ENCODE assay signal across 8 cellular contexts in genomic region chr1:36187800-36188593, GRCh38. TPM values are rescaled to one million over a fixed set of nuclear protein-coding genes. Genes with fewer than 3 reads are reported as not detected.
DNase-seq lines count a peak whose midpoint lies in the region; ATAC-seq, FAIRE-seq and TF ChIP-seq lines count a peak whose summit lies in the region.

No MANE protein-coding gene starts in this region.

- no peaks in the 10 kb centered on the region for H3K9me3 Mint-ChIP-seq in activated CD4-positive, alpha-beta T cell treated with anti-CD3 and anti-CD28 coated beads for 36 hours (ENCODE audit: low read depth)

- H3K27me3 Mint-ChIP-seq in activated CD4-positive, alpha-beta T cell treated with anti-CD3 and anti-CD28 coated beads for 36 hours, result no peaks in the 10 kb centered on the region

- POLR2A ChIA-PET in activated CD4-positive, alpha-beta T cell treated with anti-CD3 and anti-CD28 coated beads for 36 hours (lab: Charles Lee), result interaction anchor here (0.8 kb wide), 1 partner anchor 27 kb away, joined by 5 read pairs; no protein-coding TSS in a partner anchor

- peak; percentile 98 for FAIRE-seq in G401.6 (lab: Jason Lieb, UNC)

- peak overlapping the region; percentile 56 for H3K27ac Mint-ChIP-seq in activated CD4-positive, alpha-beta T cell treated with anti-CD3 and anti-CD28 coated beads for 36 hours

- CTCF ChIA-PET in activated CD4-positive, alpha-beta T cell treated with anti-CD3 and anti-CD28 coated beads for 36 hours (lab: Charles Lee), result interaction anchor here (0.6 to 3.6 kb wide), 29 partner anchors 14 to 299 kb away, joined by 3 to 52 read pairs (median 3); partner anchors contain the start of genes MAP7D1, THRAP3 and TRAPPC3

- ATAC-seq in HG02981 (IDR thresholded peaks at IDR 0.05; ENCODE audit: unreplicated experiment) (peak; percentile 63), HG02884 (IDR thresholded peaks at IDR 0.05; ENCODE audit: unreplicated experiment) (no peak)
- peak; percentile 99 for ATAC-seq in activated CD4-positive, alpha-beta T cell treated with anti-CD3 and anti-CD28 coated beads for 36 hours

- DNase-seq in NCI-H446 (lab: John Stamatoyannopoulos, UW) (peak; percentile 86 to 89), choroid plexus epithelial cell (ENCODE audit: low read depth) (peak; percentile 95), kidney tubule cell (ENCODE audit: low spot score) (peak; percentile 92)
- DNase-seq in activated CD4-positive, alpha-beta T cell treated with anti-CD3 and anti-CD28 coated beads for 36 hours, result peak; percentile 87
- DNase-seq in stimulated activated CD4-positive, alpha-beta T cell treated with anti-CD3 and anti-CD28 coated beads, Interleukin-15, amount 100 ng/mL, for 48 hours (ENCODE audit: low read depth in 2 of 2), result peak; percentile 66 to 75

- H3K4me3 ChIP-seq in choroid plexus epithelial cell (ENCODE audit: low read depth, low read length), result no peak overlapping the region

- H3K36me3 Mint-ChIP-seq in activated CD4-positive, alpha-beta T cell treated with anti-CD3 and anti-CD28 coated beads for 36 hours (ENCODE audit: low read depth), result no peaks in the 10 kb centered on the region

- peak; percentile 92 for TF ChIP-seq CTCF in choroid plexus epithelial cell (conservative IDR thresholded peaks at IDR 0.05; ENCODE audit: low read depth, low read length)

- peaks cover 4% of the 10 kb centered on the region for H3K4me1 Mint-ChIP-seq in activated CD4-positive, alpha-beta T cell treated with anti-CD3 and anti-CD28 coated beads for 36 hours

- intact Hi-C loops in activated CD4-positive, alpha-beta T cell treated with anti-CD3 and anti-CD28 coated beads for 36 hours (cut with DNase I, micrococcal nuclease), result loop anchor here (1.0 kb wide), 4 partner anchors 36 to 97 kb away; partner anchors contain the start of genes TRAPPC3 (in 2 of the 2) and THRAP3 (in 1 of the 2)

- no peak overlapping the region for H3K4me3 Mint-ChIP-seq in activated CD4-positive, alpha-beta T cell treated with anti-CD3 and anti-CD28 coated beads for 36 hours

RNA-seq across cellular contexts. Expression of gene MAP7D1, which starts 32.0 kb away (rescaled TPM):
- 100 to 1,000 TPM; 122 to 133 TPM for total RNA-seq in activated CD4-positive, alpha-beta T cell treated with anti-CD3 and anti-CD28 coated beads for 36 hours

RNA-seq across cellular contexts. Expression of gene THRAP3, which starts 36.2 kb away (rescaled TPM):
- total RNA-seq in activated CD4-positive, alpha-beta T cell treated with anti-CD3 and anti-CD28 coated beads for 36 hours, result 100 to 1,000 TPM; 149 to 182 TPM

RNA-seq across cellular contexts. Expression of gene TRAPPC3, which starts 38.7 kb away (rescaled TPM):
- 10 to 100 TPM; 43.8 to 53.8 TPM for total RNA-seq in activated CD4-positive, alpha-beta T cell treated with anti-CD3 and anti-CD28 coated beads for 36 hours
